Comparison of ENCODE assay signal across 8 cellular contexts in genomic region chr18:741931-742512, GRCh38. TPM values are rescaled to one million over a fixed set of nuclear protein-coding genes. Genes with fewer than 3 reads are reported as not detected.
DNase-seq lines count a peak whose midpoint lies in the region; ATAC-seq and TF ChIP-seq lines count a peak whose summit lies in the region.

No MANE protein-coding gene starts in this region.

- H3K9me3 Mint-ChIP-seq in stimulated activated naive B cell treated with anti-CD40 and anti-IgM and Interleukin-4, amounts not matched to agents 10 μg/mL and 1 μg/mL and 100 μg/mL, for 72 hours: no peaks in the 10 kb centered on the region

- peak; percentile 63 for DNase-seq in AG20443 (ENCODE audit: low spot score)
- peak; percentile 37 for DNase-seq in NCI-H2227 (lab: John Stamatoyannopoulos, UW; ENCODE audit: unreplicated experiment)
- no peak for DNase-seq in ascending aorta (ENCODE audit: low spot score in 2 of 2)
- DNase-seq in hepatic stellate cell (ENCODE audit: low spot score): peak; percentile 53
- DNase-seq in stimulated activated naive B cell treated with anti-CD40 and anti-IgM and Interleukin-4, amounts not matched to agents 10 μg/mL and 1 μg/mL and 100 μg/mL, for 72 hours: no peak
- no peak for DNase-seq in ecto neural progenitor cell (ENCODE audit: low spot score)

- H3K4me3 ChIP-seq in ascending aorta: no peak overlapping the region

- H3K9me3 ChIP-seq in ascending aorta: no peaks in the 10 kb centered on the region

- no peaks in the 10 kb centered on the region for H3K4me1 ChIP-seq in ascending aorta

- no peaks in the 10 kb centered on the region for H3K4me1 Mint-ChIP-seq in stimulated activated naive B cell treated with anti-CD40 and anti-IgM and Interleukin-4, amounts not matched to agents 10 μg/mL and 1 μg/mL and 100 μg/mL, for 72 hours

- H3K27me3 ChIP-seq in ascending aorta: no peaks in the 10 kb centered on the region

- H3K36me3 Mint-ChIP-seq in stimulated activated naive B cell treated with anti-CD40 and anti-IgM and Interleukin-4, amounts not matched to agents 10 μg/mL and 1 μg/mL and 100 μg/mL, for 72 hours: no peaks in the 10 kb centered on the region

- peak; percentile 61 to 73 (median 66) for TF ChIP-seq CTCF in ascending aorta (IDR thresholded peaks at IDR 0.05)

- H3K4me3 Mint-ChIP-seq in stimulated activated naive B cell treated with anti-CD40 and anti-IgM and Interleukin-4, amounts not matched to agents 10 μg/mL and 1 μg/mL and 100 μg/mL, for 72 hours: no peak overlapping the region

- peak; percentile 59 for ATAC-seq in GM18508 (IDR thresholded peaks at IDR 0.05; ENCODE audit: insufficient read depth, unreplicated experiment)
- peak; percentile 85 for ATAC-seq in HG02973 (IDR thresholded peaks at IDR 0.05; ENCODE audit: unreplicated experiment)
- peak; percentile 69 to 80 for ATAC-seq in stimulated activated naive B cell treated with anti-CD40 and anti-IgM and Interleukin-4, amounts not matched to agents 10 μg/mL and 1 μg/mL and 100 μg/mL, for 72 hours (replicated peaks)

- H3K27ac Mint-ChIP-seq in stimulated activated naive B cell treated with anti-CD40 and anti-IgM and Interleukin-4, amounts not matched to agents 10 μg/mL and 1 μg/mL and 100 μg/mL, for 72 hours: no peak overlapping the region

- H3K36me3 ChIP-seq in ascending aorta: peaks cover 2 to 20% of the 10 kb centered on the region in 2 donors

- no peak overlapping the region for H3K27ac ChIP-seq in ascending aorta

- peaks cover 0 to 4% of the 10 kb centered on the region in 2 donors for H3K27me3 Mint-ChIP-seq in stimulated activated naive B cell treated with anti-CD40 and anti-IgM and Interleukin-4, amounts not matched to agents 10 μg/mL and 1 μg/mL and 100 μg/mL, for 72 hours

- intact Hi-C loops in ascending aorta (cut with DNase I): loop anchor here (1.0 to 2.0 kb wide), 2 partner anchors 89 to 97 kb away; no protein-coding TSS in a partner anchor

RNA-seq across cellular contexts. Expression of gene ENOSF1, which starts 29.6 kb away (rescaled TPM):
- 178 TPM for total RNA-seq in ascending aorta

Comparison
In these comparisons a context has a peak if more than half of its experiments do, and no peak if none do; other contexts are left out.
1. DNase-seq: peak in AG20443 (single experiment), NCI-H2227 (single experiment) and hepatic stellate cell (single experiment); none in ascending aorta (0 of 2), stimulated activated naive B cell treated with anti-CD40 and anti-IgM and Interleukin-4, amounts not matched to agents 10 μg/mL and 1 μg/mL and 100 μg/mL, for 72 hours (single experiment) and ecto neural progenitor cell (single experiment).
2. Peak in every context shown above with its lines, with median percentiles within 50 percentile points of each other: ATAC-seq.